Comparison of ENCODE assay signal across 8 cellular contexts in genomic region chr15:28819930-28820295, GRCh38. TPM values are rescaled to one million over a fixed set of nuclear protein-coding genes. Genes with fewer than 3 reads are reported as not detected.
"Had no signal": no experiment of that assay in that cellular context is flagged by ENCODE, and none has a peak within 500 bp of the region (broad histone marks: within the 10 kb centered on the region; RNA-seq: fewer than 3 reads in every experiment).

No MANE protein-coding gene starts in this region.

RNA-seq across cellular contexts. Expression of gene GOLGA6L7, which starts 28.5 kb away (rescaled TPM):
- total RNA-seq: activated CD4-positive, alpha-beta T cell treated with anti-CD3 and anti-CD28 coated beads, Interleukin-2, amount 10 ng/mL, durations not matched to agents 24 days and 14 days; activated CD8-positive, alpha-beta memory T cell treated with anti-CD3 and anti-CD28 coated beads for 36 hours; activated CD8-positive, alpha-beta T cell treated with anti-CD3 and anti-CD28 coated beads for 36 hours; activated T-cell treated with anti-CD3 and anti-CD28 coated beads, Interleukin-2, amount 50 U/mL, for 72 hours; activated T-helper 2 cell treated with anti-CD3 and anti-CD28 coated beads, Interferon-gamma antibody, Interleukin-2, Interleukin-4, amounts not matched to agents 10 μg/mL and 5 μg/mL and 100 μg/mL, durations not matched to agents 14 hours and 24 hours and 36 hours; cerebellum; PC-9; RPMI7951 had no signal
